25 cellular contexts compared by ENCODE assay signal in the genomic region with DNA sequence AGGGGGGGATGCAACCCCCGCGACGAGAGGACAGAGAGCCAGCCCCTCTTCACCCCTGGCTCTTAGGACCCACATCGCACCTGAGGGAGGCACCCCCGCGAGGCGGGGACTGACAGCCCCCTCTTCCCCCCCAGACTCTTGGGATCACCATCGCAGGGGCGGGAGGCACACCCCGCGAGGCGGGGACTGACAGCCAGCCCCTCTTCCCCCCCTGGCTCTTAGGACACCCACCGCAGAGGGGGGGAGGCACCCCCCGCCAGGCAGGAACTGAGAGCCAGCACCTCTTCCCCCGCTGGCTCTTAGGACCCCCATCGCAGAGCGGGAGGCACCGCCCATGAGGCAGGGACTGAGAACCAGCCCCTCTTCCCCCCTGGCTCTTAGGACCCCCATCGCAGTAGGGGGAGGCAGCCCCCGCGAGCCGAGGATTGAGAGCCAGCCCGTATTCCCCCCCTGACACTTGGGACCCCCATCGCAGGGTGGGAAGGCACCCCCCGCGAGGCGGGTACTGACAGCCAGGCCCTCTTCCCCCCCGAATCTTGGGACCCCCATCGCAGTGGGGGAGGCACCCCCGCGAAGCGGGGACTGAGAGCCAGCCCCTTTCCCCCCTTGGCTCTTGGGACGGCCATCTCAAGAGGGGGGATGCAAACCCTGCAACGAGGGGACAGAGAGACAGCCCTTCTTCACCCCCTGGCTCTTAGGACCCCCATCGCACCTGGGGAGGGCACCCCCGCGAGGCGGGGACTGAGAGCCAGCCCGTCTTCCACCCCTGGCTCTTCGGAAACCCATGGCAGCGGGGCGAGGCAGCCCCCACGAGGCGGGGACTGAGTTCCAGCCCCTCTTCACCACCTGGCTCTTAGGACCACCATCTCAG.
"Had no signal": no experiment of that assay in that cellular context is flagged by ENCODE, and none has a peak within 500 bp of the region (broad histone marks: within the 10 kb centered on the region; RNA-seq: fewer than 3 reads in every experiment).

No MANE protein-coding gene starts in this region.

- H3K27ac ChIP-seq: ascending aorta, body of pancreas, Peyer's patch, RWPE1 had no signal

- H3K36me3 ChIP-seq: ascending aorta, Peyer's patch had no signal

- DNase-seq: activated CD4-positive, alpha-beta T cell treated with anti-CD3 and anti-CD28 coated beads for 48 hours; activated CD4-positive, alpha-beta T cell treated with anti-CD3 and anti-CD28 coated beads, Interleukin-2, amount 50 U/mL, for 4 hours; activated CD4-positive, CD25-positive, alpha-beta regulatory T cell treated with anti-CD3 and anti-CD28 coated beads, Interleukin-2, amount 50 U/mL, for 72 hours; activated CD8-positive, alpha-beta memory T cell treated with anti-CD3 and anti-CD28 coated beads, Interleukin-2, amount 10 ng/mL, durations not matched to agents 7 days and 5 days; activated effector memory CD4-positive, alpha-beta T cell treated with Interleukin-2 at 50 U/mL for 16 hours; activated naive CD4-positive, alpha-beta T cell treated with anti-CD3 and anti-CD28 coated beads for 36 hours; activated naive CD8-positive, alpha-beta T cell treated with anti-CD3 and anti-CD28 coated beads, Interleukin-2, amount 10 ng/mL, durations not matched to agents 7 days and 5 days; activated T-cell treated with anti-CD3 and anti-CD28 coated beads, Interleukin-2, amount 50 U/mL, for 24 hours; body of pancreas; central memory CD4-positive, alpha-beta T cell; Kasumi-1; KBM-7; NCI-H1048; NCI-H187 treated with DMSO at 0.1 percent for 48 hours; NCI-H2081 treated with DMSO at 0.1 percent for 48 hours; NCI-H446; NCI-H524; SHP77; T-helper 17 cell; T-helper 9 cell had no signal

- H3K27me3 ChIP-seq: ascending aorta, body of pancreas, Peyer's patch had no signal

- H3K9me3 ChIP-seq: ascending aorta, body of pancreas had no signal

- ATAC-seq: activated CD8-positive, alpha-beta memory T cell treated with anti-CD3 and anti-CD28 coated beads, Interleukin-2, amount 10 ng/mL, durations not matched to agents 7 days and 5 days; body of pancreas; T-helper 17 cell; WTC11 had no signal

- H3K4me3 ChIP-seq: ascending aorta, body of pancreas, Peyer's patch had no signal

- H3K4me1 Mint-ChIP-seq: activated CD8-positive, alpha-beta memory T cell treated with anti-CD3 and anti-CD28 coated beads, Interleukin-2, amount 10 ng/mL, durations not matched to agents 7 days and 5 days; activated naive CD8-positive, alpha-beta T cell treated with anti-CD3 and anti-CD28 coated beads, Interleukin-2, amount 10 ng/mL, durations not matched to agents 7 days and 5 days; T-helper 17 cell; WTC11 had no signal

- H3K27ac Mint-ChIP-seq: activated CD8-positive, alpha-beta memory T cell treated with anti-CD3 and anti-CD28 coated beads, Interleukin-2, amount 10 ng/mL, durations not matched to agents 7 days and 5 days; activated naive CD4-positive, alpha-beta T cell treated with anti-CD3 and anti-CD28 coated beads for 36 hours; activated naive CD8-positive, alpha-beta T cell treated with anti-CD3 and anti-CD28 coated beads, Interleukin-2, amount 10 ng/mL, durations not matched to agents 7 days and 5 days; activated T-cell treated with anti-CD3 and anti-CD28 coated beads, Interleukin-2, amount 50 U/mL, for 24 hours; activated T-helper 1 cell treated with anti-CD3 and anti-CD28 coated beads, Interleukin-12 subunit alpha, Interleukin-12 subunit beta, Interleukin-2, Interleukin-4 antibody, amounts not matched to agents 30 ng/mL and 10 ng/mL and 1 ng/mL, durations not matched to agents 14 hours and 24 hours and 36 hours; T-helper 17 cell; WTC11 had no signal

- H3K4me3 Mint-ChIP-seq: activated CD8-positive, alpha-beta memory T cell treated with anti-CD3 and anti-CD28 coated beads, Interleukin-2, amount 10 ng/mL, durations not matched to agents 7 days and 5 days; activated naive CD4-positive, alpha-beta T cell treated with anti-CD3 and anti-CD28 coated beads for 36 hours; activated naive CD8-positive, alpha-beta T cell treated with anti-CD3 and anti-CD28 coated beads, Interleukin-2, amount 10 ng/mL, durations not matched to agents 7 days and 5 days; activated T-cell treated with anti-CD3 and anti-CD28 coated beads, Interleukin-2, amount 50 U/mL, for 24 hours; activated T-helper 1 cell treated with anti-CD3 and anti-CD28 coated beads, Interleukin-12 subunit alpha, Interleukin-12 subunit beta, Interleukin-2, Interleukin-4 antibody, amounts not matched to agents 30 ng/mL and 10 ng/mL and 1 ng/mL, durations not matched to agents 14 hours and 24 hours and 36 hours; T-helper 17 cell; WTC11 had no signal

- H3K4me1 ChIP-seq: ascending aorta, body of pancreas, Peyer's patch had no signal

- H3K36me3 Mint-ChIP-seq: activated CD8-positive, alpha-beta memory T cell treated with anti-CD3 and anti-CD28 coated beads, Interleukin-2, amount 10 ng/mL, durations not matched to agents 7 days and 5 days; activated naive CD8-positive, alpha-beta T cell treated with anti-CD3 and anti-CD28 coated beads, Interleukin-2, amount 10 ng/mL, durations not matched to agents 7 days and 5 days; WTC11 had no signal

- H3K27me3 Mint-ChIP-seq: activated CD8-positive, alpha-beta memory T cell treated with anti-CD3 and anti-CD28 coated beads, Interleukin-2, amount 10 ng/mL, durations not matched to agents 7 days and 5 days; activated naive CD8-positive, alpha-beta T cell treated with anti-CD3 and anti-CD28 coated beads, Interleukin-2, amount 10 ng/mL, durations not matched to agents 7 days and 5 days; activated T-cell treated with anti-CD3 and anti-CD28 coated beads, Interleukin-2, amount 50 U/mL, for 24 hours; T-helper 17 cell had no signal
